9 cellular contexts compared by ENCODE assay signal in the genomic region with DNA sequence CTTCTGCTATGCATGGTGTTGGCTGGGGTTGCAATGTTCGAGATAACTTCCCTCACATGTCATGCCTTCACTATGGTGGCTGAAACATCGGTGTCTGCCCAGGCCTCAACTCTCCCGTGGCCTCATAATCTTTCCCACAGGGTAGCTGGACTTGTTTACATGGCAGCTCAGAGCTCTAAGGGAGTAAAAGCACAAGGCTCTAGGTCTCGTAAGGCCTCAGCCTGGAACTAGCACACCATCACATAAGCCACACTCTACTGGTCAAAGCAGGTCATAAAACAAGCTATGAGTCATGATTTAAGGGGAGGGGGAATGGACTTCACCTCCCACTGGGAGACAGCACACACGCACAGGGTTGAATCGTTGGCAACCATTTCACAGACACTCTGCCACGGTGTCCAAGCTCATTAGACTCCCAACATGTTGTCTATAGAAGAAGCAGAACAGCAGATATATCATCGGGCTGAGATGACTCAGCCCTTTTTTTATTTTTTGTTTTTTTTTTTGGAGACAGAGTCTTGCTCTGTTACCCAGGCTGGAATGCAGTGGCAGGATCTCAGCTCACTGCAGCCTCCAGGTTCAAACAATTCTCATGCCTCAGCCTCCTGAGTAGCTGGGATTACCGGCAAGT.
DNase-seq lines count a peak whose midpoint lies in the region; ATAC-seq, FAIRE-seq and TF ChIP-seq lines count a peak whose summit lies in the region.
"Had no signal": no experiment of that assay in that cellular context is flagged by ENCODE, and none has a peak within 500 bp of the region (broad histone marks: within the 10 kb centered on the region; RNA-seq: fewer than 3 reads in every experiment).

No MANE protein-coding gene starts in this region.

- peak overlapping the region; percentile 15 for H4K8ac ChIP-seq in trophoblast cell (ENCODE audit: low read depth, low read length)

- peak overlapping the region; percentile 79 for H2BK120ac ChIP-seq in trophoblast cell (ENCODE audit: insufficient read depth, low read length, poor library complexity)

- peak; percentile 92 for FAIRE-seq in RCC 7860 (lab: Jason Lieb, UNC)

- peak overlapping the region; percentile 10 for H3K18ac ChIP-seq in trophoblast cell (ENCODE audit: low read length)

- H3K27me3 ChIP-seq in trophoblast cell (ENCODE audit: insufficient read depth, low read length), result no peaks in the 10 kb centered on the region

- H3K4me1 ChIP-seq in trophoblast cell (ENCODE audit: control insufficient read depth in 1 of 2, insufficient read depth in 2 of 2, low read length in 2 of 2), result peaks cover 27 to 32% of the 10 kb centered on the region in 2 experiments

- H3K27me3 Mint-ChIP-seq in natural killer cell (ENCODE audit: low read depth in 2 of 2), result no peaks in the 10 kb centered on the region

- peak overlapping the region; percentile 70 for H3K27ac ChIP-seq in trophoblast cell (ENCODE audit: low read depth, low read length)

- TF ChIP-seq CTCF in natural killer cell (IDR thresholded peaks at IDR 0.05), result no peak

- H2BK5ac ChIP-seq in trophoblast cell (ENCODE audit: low read depth, low read length, poor library complexity), result peak overlapping the region; percentile 50

- H3K36me3 ChIP-seq in trophoblast cell (ENCODE audit: control insufficient read depth in 1 of 2, insufficient read depth in 2 of 2, low read length in 2 of 2), result no peaks in the 10 kb centered on the region

- H3K9me3 Mint-ChIP-seq in natural killer cell, result no peaks in the 10 kb centered on the region
- H3K9me3 Mint-ChIP-seq: activated naive CD4-positive, alpha-beta T cell treated with anti-CD3 and anti-CD28 coated beads, Interleukin-2, amount 50 U/mL, for 72 hours had no signal

- peak overlapping the region; percentile 24 for H2AK5ac ChIP-seq in trophoblast cell (ENCODE audit: low read length)

- H3K9me3 ChIP-seq in trophoblast cell (ENCODE audit: insufficient read depth, low read depth, low read length), result no peaks in the 10 kb centered on the region

- no peak overlapping the region for H3K9ac ChIP-seq in trophoblast cell (ENCODE audit: low read length)

- peak; percentile 83 for DNase-seq in DMS53 (lab: John Stamatoyannopoulos, UW)
- DNase-seq in RCC 7860 (ENCODE audit: low spot score), result peak; percentile 99
- peak; percentile 99 for DNase-seq in fibroblast of peridontal ligament (ENCODE audit: extremely low read depth)
- DNase-seq in trophoblast cell, result peak; percentile 50 to 78
- DNase-seq in activated effector memory CD4-positive, alpha-beta T cell treated with Interleukin-2 at 50 U/mL for 16 hours, result no peak
- DNase-seq in activated CD4-positive, alpha-beta T cell treated with anti-CD3 and anti-CD28 coated beads, Interleukin-2, amount 50 U/mL, for 1 hour, result no peak
- DNase-seq in natural killer cell, result no peak

- H3K4me1 Mint-ChIP-seq in natural killer cell, result no peaks in the 10 kb centered on the region

- no peak overlapping the region for H3K4me3 Mint-ChIP-seq in natural killer cell

- H4K12ac ChIP-seq in trophoblast cell (ENCODE audit: low read depth, low read length), result no peak overlapping the region

- H2AFZ ChIP-seq in trophoblast cell (ENCODE audit: insufficient read depth, low read length, poor library complexity), result peak overlapping the region; percentile 19

- no peak overlapping the region for H3K4me3 ChIP-seq in trophoblast cell (ENCODE audit: low read depth, low read length)

- H3K23ac ChIP-seq in trophoblast cell (ENCODE audit: low read length), result no peak overlapping the region

- peak overlapping the region; percentile 63 for H2BK12ac ChIP-seq in trophoblast cell (ENCODE audit: low read length)

- H3K79me1 ChIP-seq in trophoblast cell (ENCODE audit: low read length), result peaks cover 47% of the 10 kb centered on the region

- H3K27ac Mint-ChIP-seq in natural killer cell, result no peak overlapping the region
- H3K27ac Mint-ChIP-seq: activated naive CD4-positive, alpha-beta T cell treated with anti-CD3 and anti-CD28 coated beads, Interleukin-2, amount 50 U/mL, for 72 hours had no signal

- H3K4ac ChIP-seq in trophoblast cell (ENCODE audit: low read depth, low read length), result no peak overlapping the region

- no peaks in the 10 kb centered on the region for H3K36me3 Mint-ChIP-seq in natural killer cell
- H3K36me3 Mint-ChIP-seq: activated naive CD4-positive, alpha-beta T cell treated with anti-CD3 and anti-CD28 coated beads, Interleukin-2, amount 50 U/mL, for 72 hours had no signal

- peak overlapping the region; percentile 78 for H4K91ac ChIP-seq in trophoblast cell (ENCODE audit: low read depth, low read length)

- no CpG with 5 or more reads among the region's 9 CpGs for WGBS in trophoblast cell (ENCODE audit: extremely low coverage, insufficient coverage, insufficient read length)

- intact Hi-C loops in natural killer cell (cut with micrococcal nuclease), result no loop called here

- H3K4me2 ChIP-seq in trophoblast cell (ENCODE audit: low read length), result no peak overlapping the region

- peaks cover 2% of the 10 kb centered on the region for H3K79me2 ChIP-seq in trophoblast cell (ENCODE audit: control insufficient read depth, insufficient read depth, low read length, poor library complexity)

- no peak for ATAC-seq in HG03469 (IDR thresholded peaks at IDR 0.05; ENCODE audit: unreplicated experiment)
- no peak for ATAC-seq in natural killer cell
- ATAC-seq: activated naive CD4-positive, alpha-beta T cell treated with anti-CD3 and anti-CD28 coated beads, Interleukin-2, amount 50 U/mL, for 72 hours had no signal

- peak overlapping the region; percentile 30 for H3K14ac ChIP-seq in trophoblast cell (ENCODE audit: low read length)

Comparison
In these comparisons a context has a peak if more than half of its experiments do, and no peak if none do; other contexts are left out.
1. DNase-seq: peak in DMS53 (single experiment), RCC 7860 (single experiment), fibroblast of peridontal ligament (single experiment) and trophoblast cell (2 of 2); none in activated effector memory CD4-positive, alpha-beta T cell treated with Interleukin-2 at 50 U/mL for 16 hours (single experiment), activated CD4-positive, alpha-beta T cell treated with anti-CD3 and anti-CD28 coated beads, Interleukin-2, amount 50 U/mL, for 1 hour (single experiment) and natural killer cell (single experiment).